In the genomic region with DNA sequence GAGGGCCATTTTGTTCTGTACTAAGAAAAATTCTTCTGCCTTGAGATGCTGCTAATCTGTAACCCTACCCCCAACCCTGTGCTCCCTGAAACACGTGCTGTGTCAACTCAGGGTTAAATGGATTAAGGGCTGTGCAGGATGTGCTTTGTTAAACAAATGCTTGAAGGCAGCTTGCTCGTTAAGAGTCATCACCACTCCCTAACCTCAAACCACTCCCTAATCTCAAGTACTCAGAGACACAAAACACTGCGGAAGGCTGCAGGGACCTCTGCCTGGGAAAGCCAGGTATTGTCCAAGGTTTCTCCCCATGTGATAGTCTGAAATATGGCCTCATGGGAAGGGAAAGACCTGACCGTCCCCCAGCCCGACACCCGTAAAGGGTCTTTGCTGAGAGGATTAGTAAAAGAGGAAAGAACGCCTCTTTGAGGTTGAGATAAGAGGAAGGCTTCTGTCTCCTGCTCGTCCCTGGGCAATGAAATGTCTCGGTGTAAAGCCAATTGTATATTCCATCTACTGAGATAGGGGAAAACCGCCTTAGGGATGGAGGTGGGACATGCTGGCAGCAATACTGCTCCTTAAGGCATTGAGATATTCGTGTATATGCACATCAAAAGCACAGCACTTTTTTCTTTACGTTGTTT, we compare ENCODE assay signal across 8 cellular contexts. TPM values are rescaled to one million over a fixed set of nuclear protein-coding genes. Genes with fewer than 3 reads are reported as not detected.
DNase-seq lines count a peak whose midpoint lies in the region; TF ChIP-seq lines count a peak whose summit lies in the region.
"Not testable (repeated sequence)": the region's sequence is repeated elsewhere in the genome, so short reads cannot be mapped to it uniquely, and the experiment has no call there.

No MANE protein-coding gene starts in this region.

- H3K4me1 ChIP-seq in DOHH2 (ENCODE audit: control insufficient read depth, low read length) (peaks cover 46% of the 10 kb centered on the region), Karpas-422 (ENCODE audit: low read length) (peaks cover 44% of the 10 kb centered on the region)
- H3K4me1 ChIP-seq in fibroblast of lung (ENCODE audit: control insufficient read depth, extremely low read depth, insufficient read depth, low read length), result not testable (repeated sequence)

- H3K9me3 ChIP-seq in DOHH2 (ENCODE audit: control insufficient read depth, insufficient read depth, low read length); Karpas-422 (ENCODE audit: low read length); fibroblast of lung (ENCODE audit: control insufficient read depth, insufficient read depth, low read depth, low read length): not testable (repeated sequence)

- DNase-seq in Karpas-422 (peak; percentile 72), NCI-H524 (lab: John Stamatoyannopoulos, UW) (peak; percentile 47 to 84), SW480 (ENCODE audit: low spot score) (peak; percentile 29), fibroblast of lung (ENCODE audit: low read depth in 2 of 2) (peak; percentile 49 to 80), myocyte (ENCODE audit: low read depth) (peak; percentile 74)
- not testable (repeated sequence) for DNase-seq in type B pancreatic cell (ENCODE audit: extremely low spot score, unreplicated experiment)

- H3K9ac ChIP-seq in Karpas-422 (ENCODE audit: low read length), result peak overlapping the region; percentile 57
- H3K9ac ChIP-seq in fibroblast of lung (ENCODE audit: insufficient read depth, low read length), result not testable (repeated sequence)

- peak overlapping the region; percentile 65 for H3K4me3 Mint-ChIP-seq in activated naive CD8-positive, alpha-beta T cell
- H3K4me3 Mint-ChIP-seq in type B pancreatic cell, result peak overlapping the region; percentile 73

- not testable (repeated sequence) for H3F3A ChIP-seq in DOHH2 (ENCODE audit: control insufficient read depth, insufficient read depth)

- not testable (repeated sequence) for TF ChIP-seq CTCF in DOHH2 (IDR thresholded peaks at IDR 0.05; ENCODE audit: low read depth, low read length, poor library complexity, severe bottlenecking); fibroblast of lung (conservative IDR thresholded peaks at IDR 0.05 in 1 of 2, IDR thresholded peaks at IDR 0.05 in 1 of 2; ENCODE audit: low read depth in 1 of 2, low read length in 2 of 2); type B pancreatic cell (conservative IDR thresholded peaks at IDR 0.05)

- H3K27ac ChIP-seq in DOHH2 (ENCODE audit: low read depth, low read length) (peak overlapping the region; percentile 9; the same call in 1 of the 2 replicates), Karpas-422 (ENCODE audit: low read length) (0 out of 2 replicates have a peak overlapping the region, but pooled peaks have one; percentile 14)
- not testable (repeated sequence) for H3K27ac ChIP-seq in fibroblast of lung (ENCODE audit: insufficient read depth, low read length)

- H3K27me3 ChIP-seq in DOHH2 (ENCODE audit: control insufficient read depth, low read length); Karpas-422 (ENCODE audit: low read length); fibroblast of lung (ENCODE audit: control insufficient read depth, insufficient read depth, low read length): not testable (repeated sequence)

- peak overlapping the region; percentile 0 for H3K27ac Mint-ChIP-seq in activated naive CD8-positive, alpha-beta T cell
- peak overlapping the region; percentile 97 for H3K27ac Mint-ChIP-seq in type B pancreatic cell

- not testable (repeated sequence) for H3K9me2 ChIP-seq in DOHH2 (replicated peaks; ENCODE audit: control insufficient read depth, low read length); Karpas-422 (replicated peaks; ENCODE audit: insufficient read depth, low read length)

- H3K4me3 ChIP-seq in DOHH2 (ENCODE audit: low read length) (peak overlapping the region; percentile 65), Karpas-422 (ENCODE audit: low read length) (peak overlapping the region; percentile 53)
- H3K4me3 ChIP-seq in fibroblast of lung (replicated peaks in 1 of 4; ENCODE audit: control extremely low read depth in 1 of 4, insufficient read depth in 1 of 4, low read depth in 3 of 4, low read length in 4 of 4), result not testable (repeated sequence)

- H3K27me3 Mint-ChIP-seq in activated naive CD8-positive, alpha-beta T cell; type B pancreatic cell: not testable (repeated sequence)

- peaks cover 30% of the 10 kb centered on the region for H3K4me1 Mint-ChIP-seq in activated naive CD8-positive, alpha-beta T cell (ENCODE audit: low read depth)
- H3K4me1 Mint-ChIP-seq in type B pancreatic cell (ENCODE audit: unreplicated experiment), result peaks cover 14% of the 10 kb centered on the region

- peak overlapping the region; percentile 44; the same call in 1 of the 2 replicates for H2AFZ ChIP-seq in Karpas-422 (ENCODE audit: low read length)
- not testable (repeated sequence) for H2AFZ ChIP-seq in fibroblast of lung (ENCODE audit: low read length)

- not testable (repeated sequence) for H3K36me3 ChIP-seq in DOHH2 (ENCODE audit: control insufficient read depth, low read length); Karpas-422 (ENCODE audit: insufficient read depth, low read length); fibroblast of lung (ENCODE audit: control insufficient read depth, insufficient read depth, low read length)

- H3K79me2 ChIP-seq in DOHH2 (ENCODE audit: control insufficient read depth, low read length), result peaks cover 17% of the 10 kb centered on the region
- H3K79me2 ChIP-seq in Karpas-422 (ENCODE audit: low read length); fibroblast of lung (ENCODE audit: control insufficient read depth, insufficient read depth, low read length): not testable (repeated sequence)

- H4K20me1 ChIP-seq in DOHH2 (ENCODE audit: control insufficient read depth, insufficient read depth, low read depth, low read length); fibroblast of lung (ENCODE audit: control insufficient read depth, extremely low read depth, insufficient read depth, low read length): not testable (repeated sequence)
- H4K20me1 ChIP-seq in Karpas-422 (ENCODE audit: insufficient read depth, low read depth, low read length), result peaks cover 27% of the 10 kb centered on the region

- H3K4me2 ChIP-seq in DOHH2 (ENCODE audit: low read length), result peak overlapping the region; percentile 75
- H3K4me2 ChIP-seq in Karpas-422 (ENCODE audit: low read depth, low read length, poor library complexity, severe bottlenecking), result peak overlapping the region; percentile 83
- not testable (repeated sequence) for H3K4me2 ChIP-seq in fibroblast of lung (ENCODE audit: extremely low read depth, insufficient read depth, low read length)

- not testable (repeated sequence) for H3K9me3 Mint-ChIP-seq in activated naive CD8-positive, alpha-beta T cell (ENCODE audit: low read depth); type B pancreatic cell

- not testable (repeated sequence) for H3K36me3 Mint-ChIP-seq in activated naive CD8-positive, alpha-beta T cell; type B pancreatic cell

RNA-seq across cellular contexts. Expression of a gene that starts 4.2 kb away (rescaled TPM):
- total RNA-seq in Karpas-422 (2014; rRNA removed; shearing (Covaris generic); ENCODE audit: low replicate concordance), result 11.4 and 21.3 TPM in 2 replicates
- total RNA-seq in fibroblast of lung (13.4 and 14.6 TPM in 2 replicates), myocyte (not detected in 2 replicates), type B pancreatic cell (ENCODE audit: low replicate concordance) (9.9 and 25.0 TPM in 2 replicates)
- 16.3 and 24.6 TPM in 2 replicates for polyA plus RNA-seq in fibroblast of lung
- polyA plus RNA-seq in fibroblast of lung (2012), result 21.4 and 30.2 TPM in 2 replicates
- 2.5 and 7.1 TPM in 2 replicates for polyA minus RNA-seq in fibroblast of lung (ENCODE audit: low replicate concordance)
- polyA plus RNA-seq in myocyte (2012), result 2.4 TPM

RNA-seq across cellular contexts. Expression of a gene that starts 8.8 kb away (rescaled TPM):
- 43.1 and 121 TPM in 2 replicates for total RNA-seq in Karpas-422 (2014; rRNA removed; shearing (Covaris generic); ENCODE audit: low replicate concordance)
- 34.4 and 46.1 TPM in 2 replicates for total RNA-seq in fibroblast of lung
- 13.2 and 18.0 TPM in 2 replicates for polyA plus RNA-seq in fibroblast of lung
- 27.1 and 36.7 TPM in 2 replicates for polyA plus RNA-seq in fibroblast of lung (2012)
- polyA minus RNA-seq in fibroblast of lung (ENCODE audit: low replicate concordance), result 18.5 and 19.5 TPM in 2 replicates
- total RNA-seq in myocyte, result 51.4 and 65.1 TPM in 2 replicates
- polyA plus RNA-seq in myocyte (2012), result 39.4 TPM
- total RNA-seq in type B pancreatic cell (ENCODE audit: low replicate concordance), result 39.3 and 39.7 TPM in 2 replicates

RNA-seq across cellular contexts. Expression of a gene that starts 28.1 kb away (rescaled TPM):
- 128 and 186 TPM in 2 replicates for total RNA-seq in Karpas-422 (2014; rRNA removed; shearing (Covaris generic); ENCODE audit: low replicate concordance)
- 21.1 and 39.5 TPM in 2 replicates for total RNA-seq in fibroblast of lung
- 101 and 117 TPM in 2 replicates for polyA plus RNA-seq in fibroblast of lung
- polyA plus RNA-seq in fibroblast of lung (2012), result 147 and 173 TPM in 2 replicates
- 11.0 and 40.6 TPM in 2 replicates for polyA minus RNA-seq in fibroblast of lung (ENCODE audit: low replicate concordance)
- 42.4 and 52.4 TPM in 2 replicates for total RNA-seq in myocyte
- polyA plus RNA-seq in myocyte (2012), result 172 TPM
- 103 and 126 TPM in 2 replicates for total RNA-seq in type B pancreatic cell (ENCODE audit: low replicate concordance)

Comparison
In these comparisons a context has a peak if more than half of its experiments do, and no peak if none do; other contexts are left out.
1. RNA of a gene that starts 4.2 kb away (total RNA-seq): 13.4 to 14.6 TPM in fibroblast of lung, 11.4 to 21.3 TPM in Karpas-422 and 9.9 to 25.0 TPM in type B pancreatic cell; not detected in myocyte; every median in the first group is over 10 times any median in the second.